Comparison of ENCODE assay signal across 12 cellular contexts in the genomic region with DNA sequence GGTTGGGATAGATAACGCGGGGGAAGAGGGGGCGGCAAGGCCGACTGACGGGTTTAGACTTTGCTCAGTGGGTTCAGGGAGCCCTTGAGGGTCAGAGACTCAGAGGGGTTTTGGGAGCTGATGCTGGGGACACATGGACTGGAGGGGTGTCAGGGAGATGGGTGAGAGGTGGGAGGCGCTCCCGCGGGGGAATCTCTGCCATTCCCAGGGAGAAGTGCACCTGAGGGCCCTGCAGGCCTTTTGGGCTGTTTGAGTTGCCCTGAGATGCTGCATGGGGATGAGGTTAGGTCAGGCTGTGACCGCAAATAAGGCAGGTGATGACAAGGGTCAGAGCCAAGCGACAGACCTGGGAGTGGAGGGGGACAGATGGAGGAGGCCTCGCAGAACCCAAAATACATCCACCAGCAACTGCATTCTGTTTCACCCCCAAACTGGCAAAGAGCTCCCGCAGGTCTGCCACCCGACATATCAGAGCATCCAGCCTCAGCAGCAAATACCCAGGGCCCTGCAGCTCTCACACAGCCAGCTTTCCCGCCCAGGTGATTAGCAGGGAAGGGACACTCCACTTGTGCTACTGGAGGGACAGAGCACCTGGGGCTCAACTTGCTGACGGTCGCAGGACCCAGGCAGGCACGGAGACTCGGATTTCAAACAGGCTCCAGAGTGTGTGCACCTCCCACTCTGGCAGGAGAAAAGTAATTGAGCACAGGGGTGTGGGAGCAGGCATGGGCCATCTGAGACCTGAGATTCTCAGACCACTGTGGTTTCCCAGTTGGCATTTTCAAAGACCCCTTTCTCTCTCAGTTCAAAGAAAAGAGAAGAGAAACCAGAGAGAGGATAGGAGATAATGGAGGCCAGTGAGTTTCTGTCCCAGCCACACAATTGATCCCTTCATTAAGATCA. TPM values are rescaled to one million over a fixed set of nuclear protein-coding genes. Genes with fewer than 3 reads are reported as not detected.
DNase-seq lines count a peak whose midpoint lies in the region; ATAC-seq and TF ChIP-seq lines count a peak whose summit lies in the region.
"Had no signal": no experiment of that assay in that cellular context is flagged by ENCODE, and none has a peak within 500 bp of the region (broad histone marks: within the 10 kb centered on the region; RNA-seq: fewer than 3 reads in every experiment).

No MANE protein-coding gene starts in this region.

- H3K79me2 ChIP-seq in parathyroid adenoma = no peaks in the 10 kb centered on the region

- peak; percentile 64 for DNase-seq in G401 (ENCODE audit: low spot score)
- DNase-seq in esophagus muscularis mucosa (ENCODE audit: extremely low spot score) = no peak
- DNase-seq in SKM-1 treated with dmso at 0.1 percent for 144 hours (lab: John Stamatoyannopoulos, UW; ENCODE audit: unreplicated experiment) = no peak
- DNase-seq in stimulated activated CD4-positive, alpha-beta T cell treated with anti-CD3 and anti-CD28 coated beads, Interleukin-2, amount 100 ng/mL, for 24 hours = no peak
- DNase-seq: AML-193; effector CD8-positive, alpha-beta T cell; NCI-H1105; stimulated activated CD4-positive, alpha-beta T cell treated with anti-CD3 and anti-CD28 coated beads, Interleukin-15, amount 100 ng/mL, for 24 hours had no signal

- H3K9ac ChIP-seq in HUES64 (ENCODE audit: low read depth, low read length) (peak overlapping the region; percentile 37), parathyroid adenoma (no peak overlapping the region)

- TF ChIP-seq EP300 in esophagus muscularis mucosa (IDR thresholded peaks at IDR 0.05) = no peak

- in situ Hi-C loops in G401 (cut with HindIII; ENCODE audit: low sequenced_read_pairs) = no loop called here

- H3K36me3 ChIP-seq in HUES64 (ENCODE audit: insufficient read depth, low read length) = no peaks in the 10 kb centered on the region
- H3K36me3 ChIP-seq in esophagus muscularis mucosa = peaks cover 0 to 41% (median 18%) of the 10 kb centered on the region in 4 donors
- H3K36me3 ChIP-seq in parathyroid adenoma (ENCODE audit: control insufficient read depth, insufficient read depth, low read length) = no peaks in the 10 kb centered on the region

- TF ChIP-seq CTCF in esophagus muscularis mucosa (IDR thresholded peaks at IDR 0.05) (no peak), parathyroid adenoma (IDR thresholded peaks at IDR 0.05) (no peak)

- H3K27me3 ChIP-seq in HUES64 (ENCODE audit: insufficient read depth, low read length) = no peaks in the 10 kb centered on the region
- no peaks in the 10 kb centered on the region for H3K27me3 ChIP-seq in esophagus muscularis mucosa
- no peaks in the 10 kb centered on the region for H3K27me3 ChIP-seq in parathyroid adenoma (ENCODE audit: control insufficient read depth, insufficient read depth, low read length)

- no peaks in the 10 kb centered on the region for H3K9me3 ChIP-seq in HUES64 (ENCODE audit: insufficient read depth, low read depth, low read length)
- no peaks in the 10 kb centered on the region for H3K9me3 ChIP-seq in esophagus muscularis mucosa
- no peaks in the 10 kb centered on the region for H3K9me3 ChIP-seq in parathyroid adenoma (ENCODE audit: control insufficient read depth, low read length)

- H2AFZ ChIP-seq in parathyroid adenoma = peak overlapping the region; percentile 46

- ATAC-seq in GM18873 (IDR thresholded peaks at IDR 0.05; ENCODE audit: low FRiP score, unreplicated experiment) = no peak
- ATAC-seq in GM21576 (IDR thresholded peaks at IDR 0.05; ENCODE audit: unreplicated experiment) = no peak

- 66% methylated on average over 18 of the region's 18 CpGs for WGBS in HUES64
- 95% methylated on average over 13 of the region's 18 CpGs for WGBS in esophagus muscularis mucosa

- no peak overlapping the region for H3K4me2 ChIP-seq in parathyroid adenoma (ENCODE audit: low read length)

- TF ChIP-seq POLR2A in esophagus muscularis mucosa (IDR thresholded peaks at IDR 0.05; ENCODE audit: low read depth) = no peak

- H3K27ac ChIP-seq in HUES64 (ENCODE audit: low read depth, low read length) (peak overlapping the region; percentile 93; the same call in 1 of the 2 replicates), esophagus muscularis mucosa (replicated peaks in 1 of 4) (peak overlapping the region; percentile 89 to 92 (median 91)), parathyroid adenoma (peak overlapping the region; percentile 4)

- H3K4me3 ChIP-seq in HUES64 (ENCODE audit: low read length) (0 out of 2 replicates have a peak overlapping the region, but pooled peaks have one; percentile 4), esophagus muscularis mucosa (no peak overlapping the region), parathyroid adenoma (ENCODE audit: low read depth, low read length) (no peak overlapping the region)

- H3K4me1 ChIP-seq in HUES64 (ENCODE audit: insufficient read depth, low read length) (peaks cover 21% of the 10 kb centered on the region), esophagus muscularis mucosa (peaks cover 64 to 97% (median 92%) of the 10 kb centered on the region in 4 donors), parathyroid adenoma (peaks cover 4% of the 10 kb centered on the region)

- intact Hi-C loops in esophagus muscularis mucosa (cut with DNase I) = no loop called here

RNA-seq across cellular contexts. Expression of a gene that starts 26.4 kb away (rescaled TPM):
- not detected in 2 replicates for total RNA-seq in G401 (2014; rRNA removed; shearing (Covaris generic))
- polyA plus RNA-seq in HUES64 (2013, experiment 1 of 2) = 0.70 TPM
- polyA plus RNA-seq in HUES64 (2013, experiment 2 of 2) = 0.95 TPM
- total RNA-seq in esophagus muscularis mucosa = 10 to 100 TPM; 68.4 to 97.6 (median 71.6) TPM

Comparison
In these comparisons a context has a peak if more than half of its experiments do, and no peak if none do; other contexts are left out.
1. H3K27ac ChIP-seq: peak in every context shown above with its lines; median percentile 93 in HUES64; 91 in esophagus muscularis mucosa; 4 in parathyroid adenoma.
2. RNA of a gene that starts 26.4 kb away (total RNA-seq): 68.4 to 97.6 TPM in esophagus muscularis mucosa; not detected in G401; every median in the first group is over 10 times any median in the second.